16 cellular contexts compared by ENCODE assay signal in genomic region chr2:241373449-241373848, GRCh38. TPM values are rescaled to one million over a fixed set of nuclear protein-coding genes. Genes with fewer than 3 reads are reported as not detected.
DNase-seq lines count a peak whose midpoint lies in the region; ATAC-seq and TF ChIP-seq lines count a peak whose summit lies in the region.
"Had no signal": no experiment of that assay in that cellular context is flagged by ENCODE, and none has a peak within 500 bp of the region (broad histone marks: within the 10 kb centered on the region; RNA-seq: fewer than 3 reads in every experiment).

No MANE protein-coding gene starts in this region.

- no peaks in the 10 kb centered on the region for H3K9me2 ChIP-seq in OCI-LY7 (ENCODE audit: insufficient read depth, low read length)

- CTCF ChIA-PET in OCI-LY7 (lab: Charles Lee; ENCODE audit: unreplicated experiment) (no interaction called here), HEK293T (lab: Yijun Ruan, JAX) (no interaction called here)

- intact Hi-C loops in OCI-LY7 (cut with micrococcal nuclease; ENCODE audit: unreplicated experiment), result loop anchor here (5.0 kb wide), 1 partner anchor 69 kb away; no protein-coding TSS in a partner anchor
- intact Hi-C loops in left colon (cut with DNase I, micrococcal nuclease), result no loop called here

- H3K4me1 ChIP-seq in OCI-LY7 (ENCODE audit: insufficient read depth, low read length, poor library complexity, severe bottlenecking), result peaks cover 68% of the 10 kb centered on the region

- ATAC-seq in left colon (peak; percentile 19), HG02763 (IDR thresholded peaks at IDR 0.05; ENCODE audit: unreplicated experiment) (no peak)
- ATAC-seq: activated naive CD8-positive, alpha-beta T cell treated with anti-CD3 and anti-CD28 coated beads, Interleukin-2, amount 50 U/mL, for 24 hours; Panc1 had no signal

- H3K4me2 ChIP-seq in OCI-LY7 (ENCODE audit: low read length), result peak overlapping the region; percentile 73

- H2AFZ ChIP-seq in OCI-LY7 (ENCODE audit: low read length), result no peak overlapping the region

- 0 out of 2 replicates have a peak, but pooled peaks cover 3% of the 10 kb centered on the region for H4K20me1 ChIP-seq in OCI-LY7 (ENCODE audit: insufficient read depth, low read length)

- peaks cover 21% of the 10 kb centered on the region for H3K36me3 ChIP-seq in OCI-LY7 (ENCODE audit: insufficient read depth, low read length)

- H3K27ac ChIP-seq in C4-2B (peak overlapping the region; percentile 74; the same call in 1 of the 2 replicates), OCI-LY7 (ENCODE audit: low read depth, low read length, poor library complexity, severe bottlenecking) (peak overlapping the region; percentile 73)

- no peak overlapping the region for H3K4me3 ChIP-seq in OCI-LY7 (ENCODE audit: low read depth, low read length, poor library complexity, severe bottlenecking)
- H3K4me3 ChIP-seq: tibial nerve had no signal

- H3K9me3 ChIP-seq in OCI-LY7 (ENCODE audit: low read length), result no peaks in the 10 kb centered on the region
- H3K9me3 ChIP-seq: tibial nerve had no signal

- POLR2A ChIA-PET in OCI-LY7 (lab: Charles Lee) (interaction anchor here (0.5 to 2.2 kb wide), 3 partner anchors 10 to 74 kb away, joined by 3 to 9 read pairs (median 4); no protein-coding TSS in a partner anchor), HEK293T (lab: Yijun Ruan, JAX) (no interaction called here)

- BruUV-seq in OCI-LY7 (replicated peaks; lab: Mats Ljungman, UMichigan), result no TSS peak

- peaks cover 18% of the 10 kb centered on the region; the same call in 1 of the 2 replicates for H3K79me2 ChIP-seq in OCI-LY7 (ENCODE audit: insufficient read depth, low read depth, low read length)

- DNase-seq in HT-29 (ENCODE audit: low spot score), result peak; percentile 12
- DNase-seq in OCI-LY7 (ENCODE audit: low spot score), result peak; percentile 48
- DNase-seq in left colon, result no peak
- no peak for DNase-seq in HEK293T (ENCODE audit: extremely low spot score)
- DNase-seq in SKM-1 (lab: John Stamatoyannopoulos, UW; ENCODE audit: unreplicated experiment), result no peak
- no peak for DNase-seq in NOMO-1 treated with DMSO at 0.1 percent for 48 hours (lab: John Stamatoyannopoulos, UW; ENCODE audit: unreplicated experiment)
- DNase-seq: activated CD4-positive, alpha-beta T cell treated with anti-CD3 and anti-CD28 coated beads, Interleukin-2, amount 10 ng/mL, durations not matched to agents 7 days and 5 days; activated naive CD8-positive, alpha-beta T cell treated with anti-CD3 and anti-CD28 coated beads, Interleukin-2, amount 50 U/mL, for 24 hours; activated T-cell treated with anti-CD3 and anti-CD28 coated beads, Interleukin-2, amount 50 U/mL, for 48 hours; AML-193; IMR-90; NCI-H1436 had no signal

- TF ChIP-seq CTCF in C4-2B (conservative IDR thresholded peaks at IDR 0.05), result no peak
- TF ChIP-seq CTCF in OCI-LY7 (conservative IDR thresholded peaks at IDR 0.05; ENCODE audit: low read length), result no peak

TF ChIP-seq in HEK293T, 16 proteins besides CTCF, POLR2A, EP300 and RAD21:
- TF ChIP-seq CTBP1 (IDR thresholded peaks at IDR 0.05; ENCODE audit: borderline replicate concordance) (no peak), FOXM1 (IDR thresholded peaks at IDR 0.05; ENCODE audit: borderline replicate concordance) (no peak), BHLHE40 (IDR thresholded peaks at IDR 0.05; ENCODE audit: borderline replicate concordance) (no peak), FOXA1 (IDR thresholded peaks at IDR 0.05) (no peak), PKNOX1 (IDR thresholded peaks at IDR 0.05) (no peak), ARNT (IDR thresholded peaks at IDR 0.05) (no peak), LEF1 (IDR thresholded peaks at IDR 0.05; ENCODE audit: borderline replicate concordance) (no peak), ZNF384 (IDR thresholded peaks at IDR 0.05) (no peak), HDGF (IDR thresholded peaks at IDR 0.05; ENCODE audit: borderline replicate concordance) (no peak), SUZ12 (IDR thresholded peaks at IDR 0.05) (no peak), L3MBTL2 (conservative IDR thresholded peaks at IDR 0.05) (no peak), SP1 (IDR thresholded peaks at IDR 0.05) (no peak), NFRKB (IDR thresholded peaks at IDR 0.05) (no peak), TARDBP (IDR thresholded peaks at IDR 0.05) (no peak), FOXK2 (IDR thresholded peaks at IDR 0.05) (no peak), ELF4 (IDR thresholded peaks at IDR 0.05) (no peak)

RNA-seq across cellular contexts. Expression of gene FARP2, which starts 17.4 kb away (rescaled TPM):
- total RNA-seq in HT-29 (2014; rRNA removed; shearing (Covaris generic)), result 53.7 and 54.1 TPM in 2 replicates
- 23.2 and 33.6 TPM in 2 replicates for total RNA-seq in OCI-LY7 (2014; rRNA removed; shearing (Covaris generic))
- 47.9 and 52.7 TPM in 2 replicates for total RNA-seq in OCI-LY7 (2022)
- 100 to 1,000 TPM; 126 to 138 TPM for total RNA-seq in left colon

RNA-seq across cellular contexts. Expression of gene SEPTIN2, which starts 57.7 kb away (rescaled TPM):
- 139 and 164 TPM in 2 replicates for total RNA-seq in HT-29 (2014; rRNA removed; shearing (Covaris generic))
- total RNA-seq in OCI-LY7 (2014; rRNA removed; shearing (Covaris generic)), result 198 and 222 TPM in 2 replicates
- 275 and 301 TPM in 2 replicates for total RNA-seq in OCI-LY7 (2022)
- total RNA-seq in left colon, result 100 to 1,000 TPM; 245 to 254 TPM

RNA-seq across cellular contexts. Expression of gene HDLBP, which starts 58.0 kb away (rescaled TPM):
- 461 and 493 TPM in 2 replicates for total RNA-seq in HT-29 (2014; rRNA removed; shearing (Covaris generic))
- 155 and 176 TPM in 2 replicates for total RNA-seq in OCI-LY7 (2014; rRNA removed; shearing (Covaris generic))
- total RNA-seq in OCI-LY7 (2022) (148 and 170 TPM in 2 replicates), left colon (100 to 1,000 TPM; 390 to 417 TPM)

Comparison
In these comparisons a context has a peak if more than half of its experiments do, and no peak if none do; other contexts are left out.
1. DNase-seq: peak in HT-29 (single experiment) and OCI-LY7 (single experiment); none in left colon (0 of 2), HEK293T (single experiment), SKM-1 (single experiment) and NOMO-1 treated with DMSO at 0.1 percent for 48 hours (single experiment).